ENCODE assay signal across 8 cellular contexts in the genomic region with DNA sequence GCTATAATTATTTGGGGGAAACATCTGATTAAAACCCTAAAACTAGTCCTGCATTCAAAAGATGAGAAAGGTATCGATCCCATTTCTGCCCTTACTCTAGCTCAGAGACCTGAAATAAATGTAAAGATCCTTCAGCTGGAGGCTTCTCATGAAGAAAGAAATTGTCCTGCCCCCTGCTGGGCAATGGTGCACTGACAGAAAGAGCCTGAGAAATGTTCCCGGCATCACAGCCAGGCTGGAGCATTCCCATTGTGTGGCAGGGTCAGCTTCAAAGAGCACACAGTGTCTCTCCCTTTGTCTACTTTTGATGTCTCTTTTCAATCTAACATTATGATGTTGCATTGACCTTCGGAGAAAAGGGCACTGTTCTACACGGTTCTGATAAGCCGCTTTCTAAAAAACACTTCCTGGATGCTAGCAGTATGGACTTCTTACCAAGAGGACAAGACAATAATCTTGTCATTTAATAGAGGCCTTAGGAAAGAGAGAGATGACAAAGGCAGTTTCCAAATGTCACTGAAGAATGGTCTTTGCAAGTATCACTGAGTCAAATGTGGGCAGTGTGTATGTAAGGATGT.
A peak's percentile ranks its signal among the peaks of the same experiment; 100 is the strongest.
DNase-seq lines count a peak whose midpoint lies in the region; ATAC-seq and TF ChIP-seq lines count a peak whose summit lies in the region.

No MANE protein-coding gene starts in this region.

- H3K4me2 ChIP-seq in OCI-LY1 (ENCODE audit: low read length) = no peak overlapping the region

- H4K20me1 ChIP-seq in OCI-LY1 (ENCODE audit: insufficient read depth, low read length) = no peaks in the 10 kb centered on the region

- TF ChIP-seq CTCF in OCI-LY1 (IDR thresholded peaks at IDR 0.05; ENCODE audit: low read length) = peak; percentile 62
- peak; percentile 83 for TF ChIP-seq CTCF in epithelial cell of proximal tubule (conservative IDR thresholded peaks at IDR 0.05; ENCODE audit: low read depth, low read length)

- no peak overlapping the region for H3K27ac ChIP-seq in OCI-LY1 (ENCODE audit: low read depth, low read length, poor library complexity, severe bottlenecking)

- no peaks in the 10 kb centered on the region for H3K4me1 ChIP-seq in OCI-LY1 (ENCODE audit: insufficient read depth, low read length, severe bottlenecking)

- ATAC-seq in GM18868 (IDR thresholded peaks at IDR 0.05; ENCODE audit: unreplicated experiment) (peak; percentile 78), HG03095 (IDR thresholded peaks at IDR 0.05; ENCODE audit: unreplicated experiment) (no peak), HG02763 (IDR thresholded peaks at IDR 0.05; ENCODE audit: unreplicated experiment) (no peak), HG02884 (IDR thresholded peaks at IDR 0.05; ENCODE audit: unreplicated experiment) (no peak)

- no peaks in the 10 kb centered on the region for H3K79me2 ChIP-seq in OCI-LY1 (ENCODE audit: insufficient read depth, low read length)

- H3K4me3 ChIP-seq in OCI-LY1 (ENCODE audit: low read depth, low read length, poor library complexity, severe bottlenecking) = no peak overlapping the region
- no peak overlapping the region for H3K4me3 ChIP-seq in epithelial cell of proximal tubule (ENCODE audit: low read depth, low read length)

- H3K9me3 ChIP-seq in OCI-LY1 (ENCODE audit: low read length) = no peaks in the 10 kb centered on the region

- DNase-seq in C1 segment of cervical spinal cord (lab: John Stamatoyannopoulos, UW) = peak in 10 of 14 donors; percentile 19 to 74 (median 52)
- DNase-seq in epithelial cell of proximal tubule (ENCODE audit: low read depth) = no peak
- peak; percentile 28 for DNase-seq in mucosa of gallbladder (ENCODE audit: low spot score)

- H3K36me3 ChIP-seq in OCI-LY1 (ENCODE audit: insufficient read depth, low read length) = no peaks in the 10 kb centered on the region

- no peak overlapping the region for H3K9ac ChIP-seq in OCI-LY1 (ENCODE audit: low read length)

- no peak overlapping the region for H2AFZ ChIP-seq in OCI-LY1 (ENCODE audit: low read length)

- H3K27me3 ChIP-seq in OCI-LY1 (ENCODE audit: insufficient read depth, low read length) = no peaks in the 10 kb centered on the region

- H3K9me2 ChIP-seq in OCI-LY1 (ENCODE audit: low read depth, low read length) = no peaks in the 10 kb centered on the region

- no peaks in the 10 kb centered on the region for H3F3A ChIP-seq in OCI-LY1 (ENCODE audit: insufficient read depth, low read length)
